Comparison of ENCODE assay signal across 8 cellular contexts in genomic region chr4:155809835-155810234, GRCh38. TPM values are rescaled to one million over a fixed set of nuclear protein-coding genes. Genes with fewer than 3 reads are reported as not detected.
DNase-seq lines count a peak whose midpoint lies in the region; ATAC-seq and TF ChIP-seq lines count a peak whose summit lies in the region.

No MANE protein-coding gene starts in this region.

- no peaks in the 10 kb centered on the region for H3K4me1 Mint-ChIP-seq in naive B cell

- no peaks in the 10 kb centered on the region for H3K27me3 ChIP-seq in MM.1S (replicated peaks; ENCODE audit: insufficient read depth, low read length)

- H3K79me2 ChIP-seq in MM.1S (ENCODE audit: low read length), result no peaks in the 10 kb centered on the region

- H2AFZ ChIP-seq in MM.1S (ENCODE audit: low read length), result peak overlapping the region; percentile 76

- TF ChIP-seq CTCF in GM13976 (IDR thresholded peaks at IDR 0.05; ENCODE audit: borderline replicate concordance, control extremely low read depth, extremely low read depth, insufficient read depth, missing control alignments) (peak; percentile 44), MM.1S (IDR thresholded peaks at IDR 0.05; ENCODE audit: low read length) (peak; percentile 63), epithelial cell of esophagus (IDR thresholded peaks at IDR 0.05; ENCODE audit: insufficient read depth, low read depth, low read length, missing control alignments) (peak; percentile 59)

- no peaks in the 10 kb centered on the region for H3K9me2 ChIP-seq in MM.1S (replicated peaks; ENCODE audit: insufficient read depth, low read length)

- H3F3A ChIP-seq in MM.1S (ENCODE audit: insufficient read depth, low read length), result no peaks in the 10 kb centered on the region

- ATAC-seq in HG02610 (IDR thresholded peaks at IDR 0.05; ENCODE audit: unreplicated experiment), result peak; percentile 95
- ATAC-seq in naive B cell (ENCODE audit: low read depth in 2 of 2), result peak; percentile 67 to 77

- H3K4me2 ChIP-seq in MM.1S (ENCODE audit: low read depth, low read length), result no peak overlapping the region

- in situ Hi-C loops in GM13976 (cut with MboI; ENCODE audit: low sequenced_read_pairs, unreplicated experiment), result no loop called here

- no peaks in the 10 kb centered on the region for H3K9me3 ChIP-seq in MM.1S (replicated peaks; ENCODE audit: insufficient read depth, low read length)

- no peak overlapping the region for H3K9ac ChIP-seq in MM.1S (ENCODE audit: low read length)

- H3K4me3 ChIP-seq in MM.1S (ENCODE audit: low read length), result no peak overlapping the region
- H3K4me3 ChIP-seq in epithelial cell of esophagus (ENCODE audit: low read length), result no peak overlapping the region

- no peak overlapping the region for H3K27ac Mint-ChIP-seq in naive B cell

- no peak overlapping the region for H3K4me3 Mint-ChIP-seq in naive B cell

- peak; percentile 41 for DNase-seq in AG08396 (ENCODE audit: low spot score)
- DNase-seq in GM13976 (ENCODE audit: low spot score), result peak; percentile 30
- peak; percentile 94 for DNase-seq in MM.1S
- DNase-seq in SIG-M5 treated with dmso at 0.1 percent for 504 hours (lab: John Stamatoyannopoulos, UW; ENCODE audit: unreplicated experiment), result peak; percentile 81
- DNase-seq in epithelial cell of esophagus (ENCODE audit: low read depth), result peak; percentile 83
- peak; percentile 34 for DNase-seq in naive B cell
- no peak for DNase-seq in T1000 (lab: John Stamatoyannopoulos, UW)

- H3K9me3 Mint-ChIP-seq in naive B cell, result no peaks in the 10 kb centered on the region

- no peaks in the 10 kb centered on the region for H4K20me1 ChIP-seq in MM.1S (ENCODE audit: insufficient read depth, low read length)

- H3K36me3 ChIP-seq in MM.1S (replicated peaks; ENCODE audit: insufficient read depth, low read length), result no peaks in the 10 kb centered on the region

- H3K27me3 Mint-ChIP-seq in naive B cell, result peaks cover 0 to 6% (median 5%) of the 10 kb centered on the region in 3 donors

- no peak overlapping the region for H3K27ac ChIP-seq in MM.1S (ENCODE audit: low read length)

- no peaks in the 10 kb centered on the region for H3K4me1 ChIP-seq in MM.1S (ENCODE audit: low read length)

- no peaks in the 10 kb centered on the region for H3K36me3 Mint-ChIP-seq in naive B cell

RNA-seq across cellular contexts. Expression of gene GUCY1B1, which starts 51.0 kb away (rescaled TPM):
- polyA plus RNA-seq in naive B cell (ENCODE audit: low read depth in 6 of 6), result 1 to 10 TPM in 4 of 6 donors, under 1 TPM in 2; 0.38 to 3.2 (median 1.3) TPM

RNA-seq across cellular contexts. Expression of gene ASIC5, which starts 56.2 kb away (rescaled TPM):
- not detected for polyA plus RNA-seq in naive B cell (ENCODE audit: low read depth in 6 of 6)
